Comparison of ENCODE assay signal across 1 cellular context in the genomic region with DNA sequence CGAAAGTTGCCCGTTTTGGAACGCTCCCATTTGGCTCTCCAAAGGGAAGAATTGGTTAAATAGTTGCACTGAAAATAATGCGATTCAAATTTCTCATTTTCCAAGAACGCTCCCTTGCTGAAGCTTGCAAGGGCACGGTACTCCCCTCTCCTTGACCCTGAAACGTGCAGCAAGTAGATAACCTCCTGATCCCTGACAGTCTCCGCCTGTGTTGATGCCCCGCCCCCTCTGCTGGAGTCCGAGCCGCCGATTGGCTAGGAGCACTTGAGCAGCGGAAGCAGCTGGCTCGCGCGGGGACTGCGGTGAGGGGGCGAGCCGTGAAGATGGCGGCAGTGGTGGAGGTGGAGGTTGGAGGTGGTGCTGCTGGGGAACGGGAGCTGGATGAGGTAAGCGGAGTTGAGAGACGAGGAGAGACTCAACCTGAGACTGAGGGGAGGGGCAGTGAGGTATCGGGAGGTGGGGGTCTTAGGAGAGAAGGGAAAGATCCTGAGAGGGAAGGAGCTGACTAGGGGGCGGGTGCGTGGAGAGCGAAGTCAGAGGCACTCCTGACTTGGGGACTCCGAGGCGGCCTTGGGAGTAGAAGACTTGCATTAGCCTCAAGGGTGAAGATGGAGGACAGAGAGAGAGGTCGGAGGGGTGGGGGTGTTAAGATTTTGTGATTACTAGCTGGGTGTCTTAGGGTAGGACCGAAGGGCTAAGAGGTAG.
TF ChIP-seq lines count a peak whose summit lies in the region.

A gene (plus strand): TSS at position 308 of the 705 bp plus-strand sequence. CDS start 16 bp downstream, at position 324.

TF ChIP-seq in K562, 482 proteins besides CTCF, POLR2A, EP300 and RAD21 (continued from another document):
- TF ChIP-seq BRD9 (IDR thresholded peaks at IDR 0.05; ENCODE audit: low read depth, partially characterized antibody) (no peak), SOX6 (IDR thresholded peaks at IDR 0.05) (0 out of 2 replicates have a peak, but pooled peaks have one; percentile 21), POLR2H (tag; IDR thresholded peaks at IDR 0.05; ENCODE audit: low read depth) (peak; percentile 55; the same call in 1 of the 2 replicates), EZH2 (IDR thresholded peaks at IDR 0.05; ENCODE audit: borderline replicate concordance, low read depth, low read length) (no peak), MAZ (CRISPR knock-in tag; conservative IDR thresholded peaks at IDR 0.05 in 1 of 2, IDR thresholded peaks at IDR 0.05 in 1 of 2) (peak; percentile 55 to 69; a peak in 3 of 4 replicates), JUND (IDR thresholded peaks at IDR 0.05; ENCODE audit: borderline replicate concordance, low read depth, low read length) (no peak), JUND (tag; IDR thresholded peaks at IDR 0.05; ENCODE audit: borderline replicate concordance, low read depth, low read length) (no peak), NCOR1 (IDR thresholded peaks at IDR 0.05) (peak; percentile 32), HDGF (IDR thresholded peaks at IDR 0.05) (no peak), CC2D1A (IDR thresholded peaks at IDR 0.05) (0 out of 2 replicates have a peak, but pooled peaks have one; percentile 9), HEY1 (CRISPR knock-in tag; IDR thresholded peaks at IDR 0.05; ENCODE audit: borderline replicate concordance) (no peak), ATF1 (CRISPR knock-in tag; IDR thresholded peaks at IDR 0.05) (no peak), ATF1 (tag; IDR thresholded peaks at IDR 0.05) (peak; percentile 82), TCFL5 (CRISPR knock-in tag; conservative IDR thresholded peaks at IDR 0.05) (0 out of 2 replicates have a peak, but pooled peaks have one; percentile 41), ZNF224 (CRISPR knock-in tag; IDR thresholded peaks at IDR 0.05) (no peak), NEUROD1 (IDR thresholded peaks at IDR 0.05; ENCODE audit: borderline replicate concordance, low read depth, low read length, partially characterized antibody) (peak; percentile 85), HNRNPH1 (optimal IDR thresholded peaks at IDR 0.05; ENCODE audit: low read depth, low read length) (no peak), CBFA2T2 (conservative IDR thresholded peaks at IDR 0.05) (no peak), NFIX (CRISPR knock-in tag; IDR thresholded peaks at IDR 0.05; ENCODE audit: low read depth) (no peak), RFX5 (IDR thresholded peaks at IDR 0.05; ENCODE audit: low read depth, low read length) (no peak), CREM (IDR thresholded peaks at IDR 0.05; ENCODE audit: low read depth) (peak; percentile 44; the same call in 1 of the 2 replicates), NFYB (IDR thresholded peaks at IDR 0.05; ENCODE audit: extremely low read depth, insufficient read length) (peak; percentile 22), RBM25 (IDR thresholded peaks at IDR 0.05; ENCODE audit: low read depth, low read length, severe bottlenecking) (no peak), ERF (CRISPR knock-in tag; IDR thresholded peaks at IDR 0.05) (no peak; the same call in 1 of the 2 replicates), BCOR (IDR thresholded peaks at IDR 0.05) (0 out of 2 replicates have a peak, but pooled peaks have one; percentile 14), ZNF583 (CRISPR knock-in tag; IDR thresholded peaks at IDR 0.05) (0 out of 2 replicates have a peak, but pooled peaks have one; percentile 12), NFRKB (IDR thresholded peaks at IDR 0.05; ENCODE audit: low read depth) (peak; percentile 83), LARP7 (IDR thresholded peaks at IDR 0.05) (peak; percentile 92), SRF (CRISPR knock-in tag; IDR thresholded peaks at IDR 0.05) (no peak; a peak in 1 of 4 replicates), NUFIP1 (IDR thresholded peaks at IDR 0.05; ENCODE audit: partially characterized antibody) (peak; percentile 29), CREB1 (IDR thresholded peaks at IDR 0.05) (peak; percentile 38), CREB1 (CRISPR knock-in tag; IDR thresholded peaks at IDR 0.05) (peak; percentile 34; the same call in 1 of the 2 replicates), XRCC3 (IDR thresholded peaks at IDR 0.05) (no peak)
- TF ChIP-seq, protein P1, sequence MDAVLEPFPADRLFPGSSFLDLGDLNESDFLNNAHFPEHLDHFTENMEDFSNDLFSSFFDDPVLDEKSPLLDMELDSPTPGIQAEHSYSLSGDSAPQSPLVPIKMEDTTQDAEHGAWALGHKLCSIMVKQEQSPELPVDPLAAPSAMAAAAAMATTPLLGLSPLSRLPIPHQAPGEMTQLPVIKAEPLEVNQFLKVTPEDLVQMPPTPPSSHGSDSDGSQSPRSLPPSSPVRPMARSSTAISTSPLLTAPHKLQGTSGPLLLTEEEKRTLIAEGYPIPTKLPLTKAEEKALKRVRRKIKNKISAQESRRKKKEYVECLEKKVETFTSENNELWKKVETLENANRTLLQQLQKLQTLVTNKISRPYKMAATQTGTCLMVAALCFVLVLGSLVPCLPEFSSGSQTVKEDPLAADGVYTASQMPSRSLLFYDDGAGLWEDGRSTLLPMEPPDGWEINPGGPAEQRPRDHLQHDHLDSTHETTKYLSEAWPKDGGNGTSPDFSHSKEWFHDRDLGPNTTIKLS (IDR thresholded peaks at IDR 0.05; ENCODE audit: borderline replicate concordance, low read depth): peak; percentile 88; the same call in 1 of the 2 replicates
- TF ChIP-seq, protein P2, sequence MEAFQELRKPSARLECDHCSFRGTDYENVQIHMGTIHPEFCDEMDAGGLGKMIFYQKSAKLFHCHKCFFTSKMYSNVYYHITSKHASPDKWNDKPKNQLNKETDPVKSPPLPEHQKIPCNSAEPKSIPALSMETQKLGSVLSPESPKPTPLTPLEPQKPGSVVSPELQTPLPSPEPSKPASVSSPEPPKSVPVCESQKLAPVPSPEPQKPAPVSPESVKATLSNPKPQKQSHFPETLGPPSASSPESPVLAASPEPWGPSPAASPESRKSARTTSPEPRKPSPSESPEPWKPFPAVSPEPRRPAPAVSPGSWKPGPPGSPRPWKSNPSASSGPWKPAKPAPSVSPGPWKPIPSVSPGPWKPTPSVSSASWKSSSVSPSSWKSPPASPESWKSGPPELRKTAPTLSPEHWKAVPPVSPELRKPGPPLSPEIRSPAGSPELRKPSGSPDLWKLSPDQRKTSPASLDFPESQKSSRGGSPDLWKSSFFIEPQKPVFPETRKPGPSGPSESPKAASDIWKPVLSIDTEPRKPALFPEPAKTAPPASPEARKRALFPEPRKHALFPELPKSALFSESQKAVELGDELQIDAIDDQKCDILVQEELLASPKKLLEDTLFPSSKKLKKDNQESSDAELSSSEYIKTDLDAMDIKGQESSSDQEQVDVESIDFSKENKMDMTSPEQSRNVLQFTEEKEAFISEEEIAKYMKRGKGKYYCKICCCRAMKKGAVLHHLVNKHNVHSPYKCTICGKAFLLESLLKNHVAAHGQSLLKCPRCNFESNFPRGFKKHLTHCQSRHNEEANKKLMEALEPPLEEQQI (IDR thresholded peaks at IDR 0.05): 0 out of 2 replicates have a peak, but pooled peaks have one; percentile 66
- TF ChIP-seq, protein P3, sequence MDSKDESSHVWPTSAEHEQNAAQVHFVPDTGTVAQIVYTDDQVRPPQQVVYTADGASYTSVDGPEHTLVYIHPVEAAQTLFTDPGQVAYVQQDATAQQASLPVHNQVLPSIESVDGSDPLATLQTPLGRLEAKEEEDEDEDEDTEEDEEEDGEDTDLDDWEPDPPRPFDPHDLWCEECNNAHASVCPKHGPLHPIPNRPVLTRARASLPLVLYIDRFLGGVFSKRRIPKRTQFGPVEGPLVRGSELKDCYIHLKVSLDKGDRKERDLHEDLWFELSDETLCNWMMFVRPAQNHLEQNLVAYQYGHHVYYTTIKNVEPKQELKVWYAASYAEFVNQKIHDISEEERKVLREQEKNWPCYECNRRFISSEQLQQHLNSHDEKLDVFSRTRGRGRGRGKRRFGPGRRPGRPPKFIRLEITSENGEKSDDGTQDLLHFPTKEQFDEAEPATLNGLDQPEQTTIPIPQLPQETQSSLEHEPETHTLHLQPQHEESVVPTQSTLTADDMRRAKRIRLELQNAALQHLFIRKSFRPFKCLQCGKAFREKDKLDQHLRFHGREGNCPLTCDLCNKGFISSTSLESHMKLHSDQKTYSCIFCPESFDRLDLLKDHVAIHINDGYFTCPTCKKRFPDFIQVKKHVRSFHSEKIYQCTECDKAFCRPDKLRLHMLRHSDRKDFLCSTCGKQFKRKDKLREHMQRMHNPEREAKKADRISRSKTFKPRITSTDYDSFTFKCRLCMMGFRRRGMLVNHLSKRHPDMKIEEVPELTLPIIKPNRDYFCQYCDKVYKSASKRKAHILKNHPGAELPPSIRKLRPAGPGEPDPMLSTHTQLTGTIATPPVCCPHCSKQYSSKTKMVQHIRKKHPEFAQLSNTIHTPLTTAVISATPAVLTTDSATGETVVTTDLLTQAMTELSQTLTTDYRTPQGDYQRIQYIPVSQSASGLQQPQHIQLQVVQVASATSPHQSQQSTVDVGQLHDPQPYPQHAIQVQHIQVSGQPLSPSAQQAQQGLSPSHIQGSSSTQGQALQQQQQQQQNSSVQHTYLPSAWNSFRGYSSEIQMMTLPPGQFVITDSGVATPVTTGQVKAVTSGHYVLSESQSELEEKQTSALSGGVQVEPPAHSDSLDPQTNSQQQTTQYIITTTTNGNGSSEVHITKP (IDR thresholded peaks at IDR 0.05; ENCODE audit: partially characterized antibody): no peak
- TF ChIP-seq, protein P4, sequence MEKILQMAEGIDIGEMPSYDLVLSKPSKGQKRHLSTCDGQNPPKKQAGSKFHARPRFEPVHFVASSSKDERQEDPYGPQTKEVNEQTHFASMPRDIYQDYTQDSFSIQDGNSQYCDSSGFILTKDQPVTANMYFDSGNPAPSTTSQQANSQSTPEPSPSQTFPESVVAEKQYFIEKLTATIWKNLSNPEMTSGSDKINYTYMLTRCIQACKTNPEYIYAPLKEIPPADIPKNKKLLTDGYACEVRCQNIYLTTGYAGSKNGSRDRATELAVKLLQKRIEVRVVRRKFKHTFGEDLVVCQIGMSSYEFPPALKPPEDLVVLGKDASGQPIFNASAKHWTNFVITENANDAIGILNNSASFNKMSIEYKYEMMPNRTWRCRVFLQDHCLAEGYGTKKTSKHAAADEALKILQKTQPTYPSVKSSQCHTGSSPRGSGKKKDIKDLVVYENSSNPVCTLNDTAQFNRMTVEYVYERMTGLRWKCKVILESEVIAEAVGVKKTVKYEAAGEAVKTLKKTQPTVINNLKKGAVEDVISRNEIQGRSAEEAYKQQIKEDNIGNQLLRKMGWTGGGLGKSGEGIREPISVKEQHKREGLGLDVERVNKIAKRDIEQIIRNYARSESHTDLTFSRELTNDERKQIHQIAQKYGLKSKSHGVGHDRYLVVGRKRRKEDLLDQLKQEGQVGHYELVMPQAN (IDR thresholded peaks at IDR 0.05; ENCODE audit: borderline replicate concordance): peak; percentile 97
- TF ChIP-seq, protein P5, sequence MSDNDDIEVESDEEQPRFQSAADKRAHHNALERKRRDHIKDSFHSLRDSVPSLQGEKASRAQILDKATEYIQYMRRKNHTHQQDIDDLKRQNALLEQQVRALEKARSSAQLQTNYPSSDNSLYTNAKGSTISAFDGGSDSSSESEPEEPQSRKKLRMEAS (CRISPR knock-in tag; IDR thresholded peaks at IDR 0.05): 0 out of 2 replicates have a peak, but pooled peaks have one; percentile 47
- TF ChIP-seq, protein P6, sequence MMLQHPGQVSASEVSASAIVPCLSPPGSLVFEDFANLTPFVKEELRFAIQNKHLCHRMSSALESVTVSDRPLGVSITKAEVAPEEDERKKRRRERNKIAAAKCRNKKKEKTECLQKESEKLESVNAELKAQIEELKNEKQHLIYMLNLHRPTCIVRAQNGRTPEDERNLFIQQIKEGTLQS (IDR thresholded peaks at IDR 0.05): 0 out of 2 replicates have a peak, but pooled peaks have one; percentile 25
- TF ChIP-seq, protein P6 (CRISPR knock-in tag; conservative IDR thresholded peaks at IDR 0.05): no peak
TF ChIP-seq in K562: peak in this region for 115.
